Comparison of ENCODE assay signal across 8 cellular contexts in genomic region chr22:26672060-26672471, GRCh38. TPM values are rescaled to one million over a fixed set of nuclear protein-coding genes. Genes with fewer than 3 reads are reported as not detected.
DNase-seq lines count a peak whose midpoint lies in the region; ATAC-seq and TF ChIP-seq lines count a peak whose summit lies in the region.

No MANE protein-coding gene starts in this region.

- no peak for TF ChIP-seq POLR2A in NB4 (IDR thresholded peaks at IDR 0.05; ENCODE audit: extremely low read depth, insufficient read length)

- H3K27ac ChIP-seq in A673 (ENCODE audit: low read depth, low read length, poor library complexity, severe bottlenecking) (peak overlapping the region; percentile 92), colonic mucosa (peak overlapping the region; percentile 94)

- BruUV-seq in A673 (replicated peaks; lab: Mats Ljungman, UMichigan) = TSS peak; percentile 85

- peak overlapping the region; percentile 100 for H3K27ac Mint-ChIP-seq in nephron progenitor cell

- intact Hi-C loops in A673 (cut with micrococcal nuclease; ENCODE audit: unreplicated experiment) = loop anchor here (10.0 kb wide), 1 partner anchor 1133 kb away; the partner anchor contains the start of gene MN1
- intact Hi-C loops in colonic mucosa (cut with DNase I) = loop anchor here (10.0 kb wide), 1 partner anchor 83 kb away; no protein-coding TSS in a partner anchor

- no peak for TF ChIP-seq CTCF in A673 (conservative IDR thresholded peaks at IDR 0.05; ENCODE audit: low read depth, low read length)
- TF ChIP-seq CTCF in NB4 (IDR thresholded peaks at IDR 0.05; ENCODE audit: low read depth, low read length) = no peak
- TF ChIP-seq CTCF in colonic mucosa (IDR thresholded peaks at IDR 0.05) = no peak
- TF ChIP-seq CTCF in nephron progenitor cell (IDR thresholded peaks at IDR 0.05) = no peak

- H3K9ac ChIP-seq in colonic mucosa (ENCODE audit: low read depth in 2 of 2, low read length in 2 of 2) = peak overlapping the region; percentile 13 to 44

- peak; percentile 19 for ATAC-seq in GM21381 (IDR thresholded peaks at IDR 0.05; ENCODE audit: unreplicated experiment)

- H3K36me3 Mint-ChIP-seq in nephron progenitor cell (ENCODE audit: low read depth) = peaks cover 11% of the 10 kb centered on the region

- POLR2A ChIA-PET in A673 (lab: Charles Lee; ENCODE audit: low non-redundant PET) = interaction anchor here (0.6 kb wide), 1 partner anchor 30 kb away, joined by 9 read pairs; no protein-coding TSS in a partner anchor

- H3K9me3 ChIP-seq in A673 (ENCODE audit: low read depth, low read length, poor library complexity, severe bottlenecking) = no peaks in the 10 kb centered on the region
- H3K9me3 ChIP-seq in colonic mucosa = no peaks in the 10 kb centered on the region

- H3K9me3 Mint-ChIP-seq in nephron progenitor cell = no peaks in the 10 kb centered on the region

- DNase-seq in A673 (ENCODE audit: low spot score) = no peak
- DNase-seq in NB4 (ENCODE audit: low read depth) = no peak
- DNase-seq in colonic mucosa = peak; percentile 21
- DNase-seq in nephron progenitor cell = no peak
- no peak for DNase-seq in central memory CD4-positive, alpha-beta T cell
- DNase-seq in cortex of kidney (lab: John Stamatoyannopoulos, UW) = no peak
- DNase-seq in islet precursor cell = no peak

- H3K4me3 ChIP-seq in A673 (ENCODE audit: low read depth, low read length, poor library complexity, severe bottlenecking) = peak overlapping the region; percentile 72
- peak overlapping the region; percentile 11 for H3K4me3 ChIP-seq in NB4 (ENCODE audit: low read depth, low read length)
- H3K4me3 ChIP-seq in colonic mucosa = no peak overlapping the region

- H3K4me1 Mint-ChIP-seq in nephron progenitor cell = peaks cover 52% of the 10 kb centered on the region

- H3K4me1 ChIP-seq in A673 (ENCODE audit: insufficient read depth, low read length, poor library complexity, severe bottlenecking) (peaks cover 8% of the 10 kb centered on the region), colonic mucosa (peaks cover 4% of the 10 kb centered on the region)

- peak overlapping the region; percentile 95 for H3K4me3 Mint-ChIP-seq in nephron progenitor cell

- no peaks in the 10 kb centered on the region for H3K36me3 ChIP-seq in A673 (ENCODE audit: insufficient read depth, low read length, poor library complexity, severe bottlenecking)
- H3K36me3 ChIP-seq in colonic mucosa = no peaks in the 10 kb centered on the region

- H3K27me3 ChIP-seq in A673 (replicated peaks; ENCODE audit: insufficient read depth, low read depth, low read length, poor library complexity) = no peaks in the 10 kb centered on the region
- no peaks in the 10 kb centered on the region for H3K27me3 ChIP-seq in colonic mucosa

- H3K27me3 Mint-ChIP-seq in nephron progenitor cell (ENCODE audit: low read depth, poor library complexity) = peaks cover 9% of the 10 kb centered on the region

- CTCF ChIA-PET in A673 (lab: Charles Lee) = interaction anchor here (0.6 to 0.7 kb wide), 2 partner anchors 8 to 531 kb away, joined by 3 to 5 read pairs; no protein-coding TSS in a partner anchor

RNA-seq across cellular contexts. Expression of gene MIAT, which starts 14.7 kb away (rescaled TPM):
- 6.2 and 6.8 TPM in 2 replicates for total RNA-seq in A673 (2021)
- total RNA-seq in colonic mucosa = 1 to 10 TPM; 1.5 to 1.8 TPM

RNA-seq across cellular contexts. Expression of gene CRYBA4, which starts 50.3 kb away (rescaled TPM):
- total RNA-seq in A673 (2021) (not detected in 2 replicates), colonic mucosa (under 1 TPM in 1 of 2 donors, not detected in 1; 0.47 TPM)

RNA-seq across cellular contexts. Expression of gene CRYBB1, which starts 54.2 kb away (rescaled TPM):
- total RNA-seq in A673 (2021) (not detected in 2 replicates), colonic mucosa (under 1 TPM in 1 of 2 donors, not detected in 1; 0.32 TPM)
